15 cellular contexts compared by ENCODE assay signal in the genomic region with DNA sequence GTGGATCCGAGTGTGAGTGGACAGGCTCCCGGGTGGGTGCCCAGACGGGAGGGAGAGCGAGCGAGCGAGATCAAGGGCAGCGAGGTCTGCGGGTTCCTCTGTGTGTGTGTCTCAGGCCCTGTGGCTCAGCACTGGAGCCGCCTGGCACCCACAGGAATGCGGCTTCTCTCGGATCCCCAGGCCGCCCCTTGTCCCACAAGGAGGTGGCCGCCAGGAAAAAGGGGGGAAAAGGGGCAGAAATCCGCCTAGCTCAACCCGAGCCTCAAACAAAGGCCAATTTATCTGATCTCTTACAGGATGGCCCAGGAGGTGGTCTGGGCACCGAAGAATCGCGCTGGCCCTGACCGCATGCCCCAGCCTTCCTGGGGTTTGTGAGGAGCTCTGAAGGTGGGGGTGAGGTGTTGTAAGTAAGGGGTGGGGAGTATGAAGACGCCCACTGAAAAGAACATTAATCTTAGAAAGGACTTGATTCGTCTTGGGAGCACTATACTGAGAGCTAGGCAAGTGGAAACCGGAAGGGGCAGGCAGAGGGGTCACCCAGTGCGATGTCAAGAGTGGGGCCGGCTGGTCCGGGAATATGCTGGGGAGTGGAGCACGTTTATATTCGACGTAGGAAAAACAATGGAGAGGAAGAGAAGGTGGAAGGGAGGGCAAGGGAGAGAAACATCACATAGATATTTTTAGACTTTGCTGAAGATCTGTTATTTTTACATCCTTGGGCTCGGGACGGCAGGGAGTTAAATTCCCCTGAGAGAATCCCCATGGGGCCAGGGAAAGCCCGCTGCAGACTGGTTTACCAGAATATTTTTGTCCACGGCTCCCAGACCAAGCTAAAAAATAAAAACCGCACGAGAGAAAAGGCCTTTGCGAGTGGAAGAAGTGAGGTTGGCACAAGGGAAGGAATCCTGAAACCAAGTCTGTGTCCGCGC. TPM values are rescaled to one million over a fixed set of nuclear protein-coding genes. Genes with fewer than 3 reads are reported as not detected.
DNase-seq lines count a peak whose midpoint lies in the region; ATAC-seq, FAIRE-seq and TF ChIP-seq lines count a peak whose summit lies in the region.
"Had no signal": no experiment of that assay in that cellular context is flagged by ENCODE, and none has a peak within 500 bp of the region (broad histone marks: within the 10 kb centered on the region; RNA-seq: fewer than 3 reads in every experiment).

No MANE protein-coding gene starts in this region.

- H3K36me3 ChIP-seq in kidney (ENCODE audit: control insufficient read depth in 1 of 2, insufficient read depth in 2 of 2, low read length in 2 of 2): no peaks in the 10 kb centered on the region
- H3K36me3 ChIP-seq in skeletal muscle tissue (ENCODE audit: control insufficient read depth in 3 of 3, insufficient read depth in 3 of 3, low read length in 3 of 3): no peaks in the 10 kb centered on the region
- H3K36me3 ChIP-seq: adrenal gland, lower lobe of right lung had no signal

- H3K4me1 ChIP-seq in kidney (ENCODE audit: control insufficient read depth in 1 of 2, insufficient read depth in 1 of 2, low read depth in 1 of 2, low read length in 2 of 2): peaks cover 0 to 3% of the 10 kb centered on the region in 2 donors
- H3K4me1 ChIP-seq in skeletal muscle tissue (ENCODE audit: control insufficient read depth in 3 of 3, insufficient read depth in 3 of 3, low read length in 3 of 3): peaks cover 13 to 28% (median 28%) of the 10 kb centered on the region in 3 donors

- no peak for TF ChIP-seq CTCF in WTC11 (IDR thresholded peaks at IDR 0.05)
- no peak for TF ChIP-seq CTCF in kidney (IDR thresholded peaks at IDR 0.05; ENCODE audit: borderline replicate concordance, extremely low read depth, insufficient read depth)

- DNase-seq in activated CD4-positive, alpha-beta T cell treated with anti-CD3 and anti-CD28 coated beads, Interleukin-2, amount 10 ng/mL, durations not matched to agents 7 days and 5 days: no peak
- no peak for DNase-seq in activated CD4-positive, alpha-beta T cell treated with anti-CD3 and anti-CD28 coated beads, Interleukin-2, amount 50 U/mL, for 48 hours
- DNase-seq in WTC11 (ENCODE audit: low spot score): no peak
- DNase-seq in kidney: peak; percentile 11
- DNase-seq in NCI-H2081 (lab: John Stamatoyannopoulos, UW): no peak
- DNase-seq in stimulated activated naive CD4-positive, alpha-beta T cell treated with Interleukin-2 at 50 U/mL for 16 hours (lab: John Stamatoyannopoulos, UW): no peak
- DNase-seq: adrenal gland, HCEC 1CT, hippocampal formation, lower lobe of right lung, testis had no signal

- POLR2A ChIA-PET in activated CD4-positive, alpha-beta T cell treated with anti-CD3 and anti-CD28 coated beads, Interleukin-2, amount 10 ng/mL, durations not matched to agents 7 days and 5 days (lab: Charles Lee): no interaction called here
- POLR2A ChIA-PET in WTC11 (lab: Charles Lee): interaction anchor here (0.6 to 1.3 kb wide), 2 partner anchors 26 to 30 kb away, joined by 4 read pairs; no protein-coding TSS in a partner anchor

- peak overlapping the region; percentile 25 for H3K27ac Mint-ChIP-seq in activated CD4-positive, alpha-beta T cell treated with anti-CD3 and anti-CD28 coated beads, Interleukin-2, amount 10 ng/mL, durations not matched to agents 7 days and 5 days
- no peak overlapping the region for H3K27ac Mint-ChIP-seq in WTC11
- no peak overlapping the region for H3K27ac Mint-ChIP-seq in stimulated activated memory B cell treated with anti-CD40 and anti-IgM and Interleukin-4, amounts not matched to agents 10 μg/mL and 1 μg/mL and 100 μg/mL, for 72 hours

- no peak overlapping the region for H3K27ac ChIP-seq in kidney (ENCODE audit: low read depth in 2 of 2, low read length in 2 of 2)
- peak overlapping the region; percentile 22 for H3K27ac ChIP-seq in skeletal muscle tissue (ENCODE audit: low read depth, low read length)
- H3K27ac ChIP-seq: adrenal gland, lower lobe of right lung, testis had no signal

- H3K9me3 ChIP-seq in kidney (ENCODE audit: control insufficient read depth in 1 of 2, low read length in 2 of 2): no peaks in the 10 kb centered on the region
- H3K9me3 ChIP-seq in skeletal muscle tissue (ENCODE audit: control insufficient read depth in 3 of 3, low read length in 3 of 3): no peaks in the 10 kb centered on the region
- H3K9me3 ChIP-seq: adrenal gland, lower lobe of right lung, SK-N-SH, testis had no signal

- H3K4me3 ChIP-seq in kidney (ENCODE audit: low read length in 2 of 2) (no peak overlapping the region), skeletal muscle tissue (ENCODE audit: low read length in 3 of 3) (peak overlapping the region; percentile 31 to 52 (median 33))
- H3K4me3 ChIP-seq: adrenal gland, lower lobe of right lung had no signal

- H3K4me3 Mint-ChIP-seq in activated CD4-positive, alpha-beta T cell treated with anti-CD3 and anti-CD28 coated beads, Interleukin-2, amount 10 ng/mL, durations not matched to agents 7 days and 5 days: no peak overlapping the region
- peak overlapping the region; percentile 65 for H3K4me3 Mint-ChIP-seq in WTC11
- H3K4me3 Mint-ChIP-seq in stimulated activated memory B cell treated with anti-CD40 and anti-IgM and Interleukin-4, amounts not matched to agents 10 μg/mL and 1 μg/mL and 100 μg/mL, for 72 hours: no peak overlapping the region

- H3K9me3 Mint-ChIP-seq in activated CD4-positive, alpha-beta T cell treated with anti-CD3 and anti-CD28 coated beads, Interleukin-2, amount 10 ng/mL, durations not matched to agents 7 days and 5 days: peaks cover 4% of the 10 kb centered on the region
- no peaks in the 10 kb centered on the region for H3K9me3 Mint-ChIP-seq in WTC11
- H3K9me3 Mint-ChIP-seq in stimulated activated memory B cell treated with anti-CD40 and anti-IgM and Interleukin-4, amounts not matched to agents 10 μg/mL and 1 μg/mL and 100 μg/mL, for 72 hours: no peaks in the 10 kb centered on the region

- CTCF ChIA-PET in activated CD4-positive, alpha-beta T cell treated with anti-CD3 and anti-CD28 coated beads, Interleukin-2, amount 10 ng/mL, durations not matched to agents 7 days and 5 days (lab: Charles Lee): interaction anchor here (1.0 to 1.3 kb wide), 3 partner anchors 9 to 12 kb away, joined by 3 to 4 read pairs (median 3); partner anchors contain the start of gene DLX6
- CTCF ChIA-PET in WTC11 (lab: Charles Lee): interaction anchor here (0.8 to 2.6 kb wide), 4 partner anchors 10 to 22 kb away, joined by 5 to 49 read pairs (median 18); partner anchors contain the start of gene DLX6

- peaks cover 14% of the 10 kb centered on the region for H3K36me3 Mint-ChIP-seq in activated CD4-positive, alpha-beta T cell treated with anti-CD3 and anti-CD28 coated beads, Interleukin-2, amount 10 ng/mL, durations not matched to agents 7 days and 5 days (ENCODE audit: low read depth)
- no peaks in the 10 kb centered on the region for H3K36me3 Mint-ChIP-seq in WTC11
- H3K36me3 Mint-ChIP-seq in stimulated activated memory B cell treated with anti-CD40 and anti-IgM and Interleukin-4, amounts not matched to agents 10 μg/mL and 1 μg/mL and 100 μg/mL, for 72 hours: no peaks in the 10 kb centered on the region

- peaks cover 92 to 98% (median 97%) of the 10 kb centered on the region in 3 donors for H3K27me3 ChIP-seq in skeletal muscle tissue (ENCODE audit: control insufficient read depth in 3 of 3, insufficient read depth in 3 of 3, low read length in 3 of 3)
- H3K27me3 ChIP-seq: testis had no signal

- no peak for ATAC-seq in WTC11
- ATAC-seq in stimulated activated memory B cell treated with anti-CD40 and anti-IgM and Interleukin-4, amounts not matched to agents 10 μg/mL and 1 μg/mL and 100 μg/mL, for 72 hours: no peak

- H3K9ac ChIP-seq in kidney (ENCODE audit: low read length in 2 of 2) (no peak overlapping the region), skeletal muscle tissue (ENCODE audit: low read depth in 1 of 3, low read length in 3 of 3) (no peak overlapping the region)
- H3K9ac ChIP-seq: SK-N-SH had no signal

- H3K27me3 Mint-ChIP-seq in activated CD4-positive, alpha-beta T cell treated with anti-CD3 and anti-CD28 coated beads, Interleukin-2, amount 10 ng/mL, durations not matched to agents 7 days and 5 days: peaks cover 96% of the 10 kb centered on the region
- H3K27me3 Mint-ChIP-seq in WTC11 (ENCODE audit: low read depth): peaks cover 100% of the 10 kb centered on the region
- H3K27me3 Mint-ChIP-seq in stimulated activated memory B cell treated with anti-CD40 and anti-IgM and Interleukin-4, amounts not matched to agents 10 μg/mL and 1 μg/mL and 100 μg/mL, for 72 hours: peaks cover 92% of the 10 kb centered on the region

- H3K4me1 Mint-ChIP-seq in activated CD4-positive, alpha-beta T cell treated with anti-CD3 and anti-CD28 coated beads, Interleukin-2, amount 10 ng/mL, durations not matched to agents 7 days and 5 days: peaks cover 4% of the 10 kb centered on the region
- H3K4me1 Mint-ChIP-seq in WTC11: peaks cover 61% of the 10 kb centered on the region
- H3K4me1 Mint-ChIP-seq in stimulated activated memory B cell treated with anti-CD40 and anti-IgM and Interleukin-4, amounts not matched to agents 10 μg/mL and 1 μg/mL and 100 μg/mL, for 72 hours: peaks cover 6% of the 10 kb centered on the region

- no peak for FAIRE-seq in kidney (lab: Jason Lieb, UNC)

- intact Hi-C loops in kidney (cut with DNase I): no loop called here

TF ChIP-seq in WTC11, 78 proteins besides CTCF, POLR2A, EP300 and RAD21 (continues in another document):
- no peak for TF ChIP-seq ESRRA (CRISPR knock-in tag; IDR thresholded peaks at IDR 0.05; ENCODE audit: borderline replicate concordance)

RNA-seq across cellular contexts. Expression of gene DLX5, which starts 7.2 kb away (rescaled TPM):
- not detected for total RNA-seq in activated CD4-positive, alpha-beta T cell treated with anti-CD3 and anti-CD28 coated beads, Interleukin-2, amount 10 ng/mL, durations not matched to agents 7 days and 5 days
- total RNA-seq in WTC11 (2021): not detected in 3 replicates
- total RNA-seq in kidney: 0.82 TPM
- polyA plus RNA-seq in kidney (ENCODE audit: insufficient read depth, low read depth, low replicate concordance): not detected
- not detected for total RNA-seq in skeletal muscle tissue
- total RNA-seq: lower lobe of right lung had no signal
- polyA plus RNA-seq: SK-N-SH had no signal

RNA-seq across cellular contexts. Expression of gene DLX6, which starts 12.1 kb away (rescaled TPM):
- total RNA-seq in activated CD4-positive, alpha-beta T cell treated with anti-CD3 and anti-CD28 coated beads, Interleukin-2, amount 10 ng/mL, durations not matched to agents 7 days and 5 days: not detected
- 0.09 TPM in 1 of 3 replicates, not detected in the others for total RNA-seq in WTC11 (2021)
- 0.13 TPM for total RNA-seq in kidney
- not detected for polyA plus RNA-seq in kidney (ENCODE audit: insufficient read depth, low read depth, low replicate concordance)
- not detected for total RNA-seq in skeletal muscle tissue
- total RNA-seq: esophagus mucosa, lower lobe of right lung had no signal
- polyA plus RNA-seq: adrenal gland had no signal

Comparison
In these comparisons a context has a peak if more than half of its experiments do, and no peak if none do; other contexts are left out.
1. H3K4me3 ChIP-seq: peak in skeletal muscle tissue (3 of 3); none in kidney (0 of 2).